17 cellular contexts compared by ENCODE assay signal in genomic region chr16:66020642-66021041, GRCh38.
DNase-seq lines count a peak whose midpoint lies in the region; ATAC-seq, FAIRE-seq and TF ChIP-seq lines count a peak whose summit lies in the region.
"Had no signal": no experiment of that assay in that cellular context is flagged by ENCODE, and none has a peak within 500 bp of the region (broad histone marks: within the 10 kb centered on the region; RNA-seq: fewer than 3 reads in every experiment).

No MANE protein-coding gene starts in this region.

- H4K8ac ChIP-seq in H9 (replicated peaks; ENCODE audit: insufficient read length, low read depth, low read length): no peak overlapping the region

- H3K4ac ChIP-seq in H9 (ENCODE audit: low read depth, low read length): no peak overlapping the region

- no peak overlapping the region for H4K91ac ChIP-seq in H9 (ENCODE audit: insufficient read length, low read depth, low read length)

- no peaks in the 10 kb centered on the region for H3K4me1 Mint-ChIP-seq in H9
- H3K4me1 Mint-ChIP-seq: CD8-positive, alpha-beta memory T cell; GM23338 had no signal

- no peaks in the 10 kb centered on the region for H3K36me3 ChIP-seq in bronchial epithelial cell (ENCODE audit: control insufficient read depth, insufficient read depth, low read length)
- H3K36me3 ChIP-seq: gastrocnemius medialis, ovary, WERI-Rb-1 had no signal

- H3K27me3 ChIP-seq in bronchial epithelial cell (ENCODE audit: control insufficient read depth, insufficient read depth, low read length) (no peaks in the 10 kb centered on the region), H9 (ENCODE audit: insufficient read depth, low read length) (no peaks in the 10 kb centered on the region)
- H3K27me3 ChIP-seq: gastrocnemius medialis, ovary had no signal

- DNase-seq in EL (peak; percentile 55), bronchial epithelial cell (ENCODE audit: low read depth) (peak; percentile 66), H9 (no peak), occipital lobe (lab: John Stamatoyannopoulos, UW) (no peak), posterior cingulate gyrus (no peak)
- DNase-seq: CD8-positive, alpha-beta memory T cell; cerebellar nuclear complex; gastrocnemius medialis; ovary; RPMI8226; stimulated activated CD4-positive, alpha-beta T cell treated with anti-CD3 and anti-CD28 coated beads, Interleukin-2, amount 100 ng/mL, for 48 hours; WERI-Rb-1 had no signal

- H4K20me1 ChIP-seq in H9 (ENCODE audit: control insufficient read depth, insufficient read depth, insufficient read length): no peaks in the 10 kb centered on the region

- no peaks in the 10 kb centered on the region for H3K23me2 ChIP-seq in H9 (ENCODE audit: insufficient read length, low read depth, low read length, poor library complexity, severe bottlenecking)

- no peak overlapping the region for H2AK5ac ChIP-seq in H9 (ENCODE audit: insufficient read length, low read length)

- no peak overlapping the region for H3K23ac ChIP-seq in H9 (ENCODE audit: insufficient read length, low read depth, low read length)

- no peaks in the 10 kb centered on the region; the same call in 1 of the 2 replicates for H3K79me2 ChIP-seq in H9 (ENCODE audit: insufficient read depth, low read length)

- H3K4me3 ChIP-seq in bronchial epithelial cell (ENCODE audit: low read depth, low read length): no peak overlapping the region
- H3K4me3 ChIP-seq: gastrocnemius medialis, GM23338, ovary had no signal

- ATAC-seq in GM19023 (IDR thresholded peaks at IDR 0.05; ENCODE audit: unreplicated experiment) (peak; percentile 70), HG03378 (IDR thresholded peaks at IDR 0.05; ENCODE audit: unreplicated experiment) (peak; percentile 82), GM21360 (IDR thresholded peaks at IDR 0.05; ENCODE audit: unreplicated experiment) (no peak)
- ATAC-seq: GM23338 had no signal

- no peak overlapping the region for H4K5ac ChIP-seq in H9 (ENCODE audit: insufficient read length, low read depth, low read length)

- H3K27ac Mint-ChIP-seq in H9: peak overlapping the region in 1 of 3 experiments; percentile 67; a peak in 2 of 7 replicates
- H3K27ac Mint-ChIP-seq: CD8-positive, alpha-beta memory T cell; GM23338 had no signal

- H3K4me3 Mint-ChIP-seq in H9: no peak overlapping the region
- H3K4me3 Mint-ChIP-seq: CD8-positive, alpha-beta memory T cell; GM23338 had no signal

- no peak overlapping the region for H3K9ac ChIP-seq in H9 (ENCODE audit: extremely low read depth, insufficient read length, low read length)

- H2BK120ac ChIP-seq in H9 (ENCODE audit: low read depth, low read length, poor library complexity, severe bottlenecking): no peak overlapping the region

- no peak for TF ChIP-seq CTCF in bronchial epithelial cell (IDR thresholded peaks at IDR 0.05; ENCODE audit: insufficient read depth, low read length, severe bottlenecking)
- no peak for TF ChIP-seq CTCF in H9 (conservative IDR thresholded peaks at IDR 0.05)

- H3K56ac ChIP-seq in H9 (ENCODE audit: insufficient read length, low read depth, low read length): no peak overlapping the region

- no peak overlapping the region for H2BK12ac ChIP-seq in H9 (ENCODE audit: insufficient read length, low read depth, low read length)

- H3K27me3 Mint-ChIP-seq in H9 (ENCODE audit: low read depth): peaks cover 5% of the 10 kb centered on the region

- no peak overlapping the region for H2BK20ac ChIP-seq in H9 (ENCODE audit: low read depth, low read length, poor library complexity, severe bottlenecking)

- H3K18ac ChIP-seq in H9 (ENCODE audit: insufficient read length, low read depth, low read length): no peak overlapping the region

- no peak overlapping the region for H3K27ac ChIP-seq in H9 (ENCODE audit: insufficient read length, low read depth, low read length)
- H3K27ac ChIP-seq: gastrocnemius medialis, ovary, WERI-Rb-1 had no signal

- H2BK5ac ChIP-seq in H9 (ENCODE audit: insufficient read length, low read length): no peak overlapping the region

- no peaks in the 10 kb centered on the region for H3K79me1 ChIP-seq in H9 (ENCODE audit: insufficient read depth, low read depth, low read length, poor library complexity, severe bottlenecking)

- H3K9me3 ChIP-seq in H9 (ENCODE audit: control insufficient read depth, low read depth, low read length): peaks cover 18% of the 10 kb centered on the region
- H3K9me3 ChIP-seq: gastrocnemius medialis, ovary had no signal

- H3K4me1 ChIP-seq in H9 (ENCODE audit: insufficient read depth, low read length): no peaks in the 10 kb centered on the region
- H3K4me1 ChIP-seq: gastrocnemius medialis had no signal

- FAIRE-seq in bronchial epithelial cell (lab: Jason Lieb, UNC): no peak
- FAIRE-seq: GM12891 had no signal

- no peak overlapping the region for H2AFZ ChIP-seq in H9 (ENCODE audit: low read length)
- H2AFZ ChIP-seq: GM23338 had no signal

- intact Hi-C loops in posterior cingulate gyrus (cut with DNase I): no loop called here

- no peak overlapping the region for H3T11ph ChIP-seq in H9 (ENCODE audit: low read length)

- peaks cover 16 to 22% (median 17%) of the 10 kb centered on the region in 3 experiments for H3K36me3 Mint-ChIP-seq in H9 (ENCODE audit: insufficient read depth in 1 of 3, low read depth in 3 of 3)
- H3K36me3 Mint-ChIP-seq: CD8-positive, alpha-beta memory T cell had no signal

- no peak overlapping the region for H3K14ac ChIP-seq in H9 (ENCODE audit: insufficient read depth, low read length)

- H2BK15ac ChIP-seq in H9 (ENCODE audit: low read depth, low read length): no peak overlapping the region

- peaks cover 24 to 30% of the 10 kb centered on the region in 2 experiments for H3K9me3 Mint-ChIP-seq in H9

- H3K4me2 ChIP-seq in H9 (ENCODE audit: insufficient read depth, insufficient read length, low read length): no peak overlapping the region
- H3K4me2 ChIP-seq: GM23338 had no signal

Comparison
In these comparisons a context has a peak if more than half of its experiments do, and no peak if none do; other contexts are left out.
1. DNase-seq: peak in EL (single experiment) and bronchial epithelial cell (single experiment); none in H9 (single experiment), occipital lobe (single experiment) and posterior cingulate gyrus (0 of 10).